Comparison of ENCODE assay signal across 8 cellular contexts in genomic region chr2:6866239-6866745, GRCh38. TPM values are rescaled to one million over a fixed set of nuclear protein-coding genes. Genes with fewer than 3 reads are reported as not detected.
DNase-seq lines count a peak whose midpoint lies in the region; ATAC-seq and TF ChIP-seq lines count a peak whose summit lies in the region.

No MANE protein-coding gene starts in this region.

- no peak overlapping the region for H2BK12ac ChIP-seq in H9 (ENCODE audit: insufficient read length, low read depth, low read length)

- H2AFZ ChIP-seq in H9 (ENCODE audit: low read length): no peak overlapping the region

- H3K4me3 ChIP-seq in MG63: peak overlapping the region; percentile 61
- H3K4me3 ChIP-seq in mononuclear cell (ENCODE audit: low read length): peak overlapping the region; percentile 64
- H3K4me3 ChIP-seq in transverse colon: peak overlapping the region; percentile 65 to 98 (median 71)

- WGBS in H9 (ENCODE audit: extremely low coverage, insufficient read length, low lambda C conversion rate): no CpG with 5 or more reads among the region's 10 CpGs
- 7 to 33% methylated on average over 1 to 10 of the region's 10 CpGs for WGBS in transverse colon (ENCODE audit: low coverage in 1 of 2), 2 donors

- no peak overlapping the region; the same call in 1 of the 2 replicates for H3K14ac ChIP-seq in H9 (ENCODE audit: insufficient read depth, low read length)

- no peak overlapping the region for H2BK20ac ChIP-seq in H9 (ENCODE audit: low read depth, low read length, poor library complexity, severe bottlenecking)

- H3K9ac ChIP-seq in H9 (ENCODE audit: extremely low read depth, insufficient read length, low read length): no peak overlapping the region

- H3K4ac ChIP-seq in H9 (ENCODE audit: low read depth, low read length): no peak overlapping the region

- no peak overlapping the region for H2AK5ac ChIP-seq in H9 (ENCODE audit: insufficient read length, low read length)

- no peaks in the 10 kb centered on the region for H4K20me1 ChIP-seq in H9 (ENCODE audit: control insufficient read depth, insufficient read depth, insufficient read length)

- no peaks in the 10 kb centered on the region for H3K9me3 ChIP-seq in H9 (ENCODE audit: control insufficient read depth, low read depth, low read length)
- H3K9me3 ChIP-seq in MG63: no peaks in the 10 kb centered on the region
- H3K9me3 ChIP-seq in mononuclear cell (ENCODE audit: low read depth, low read length): no peaks in the 10 kb centered on the region
- no peaks in the 10 kb centered on the region for H3K9me3 ChIP-seq in transverse colon

- no peaks in the 10 kb centered on the region for H3K79me2 ChIP-seq in H9 (ENCODE audit: insufficient read depth, low read length)

- H3K23ac ChIP-seq in H9 (ENCODE audit: insufficient read length, low read depth, low read length): no peak overlapping the region

- peak overlapping the region; percentile 95 for H3K4me2 ChIP-seq in H9 (ENCODE audit: insufficient read depth, insufficient read length, low read length)

- H3K23me2 ChIP-seq in H9 (ENCODE audit: insufficient read length, low read depth, low read length, poor library complexity, severe bottlenecking): peaks cover 12% of the 10 kb centered on the region

- H4K8ac ChIP-seq in H9 (replicated peaks; ENCODE audit: insufficient read length, low read depth, low read length): no peak overlapping the region

- H3K27me3 ChIP-seq in H9 (ENCODE audit: insufficient read depth, low read length): peaks cover 9% of the 10 kb centered on the region
- H3K27me3 ChIP-seq in MG63: no peaks in the 10 kb centered on the region
- no peaks in the 10 kb centered on the region for H3K27me3 ChIP-seq in mononuclear cell (ENCODE audit: insufficient read depth, low read length)
- no peaks in the 10 kb centered on the region for H3K27me3 ChIP-seq in transverse colon

- peak; percentile 24 for ATAC-seq in activated CD8-positive, alpha-beta memory T cell treated with anti-CD3 and anti-CD28 coated beads, Interleukin-2, amount 10 ng/mL, durations not matched to agents 7 days and 5 days

- H3K56ac ChIP-seq in H9 (ENCODE audit: insufficient read length, low read depth, low read length): no peak overlapping the region

- H3K4me1 Mint-ChIP-seq in activated CD8-positive, alpha-beta memory T cell treated with anti-CD3 and anti-CD28 coated beads, Interleukin-2, amount 10 ng/mL, durations not matched to agents 7 days and 5 days: peaks cover 56% of the 10 kb centered on the region
- peaks cover 7% of the 10 kb centered on the region in 2 experiments for H3K4me1 Mint-ChIP-seq in H9

- DNase-seq in activated CD8-positive, alpha-beta memory T cell treated with anti-CD3 and anti-CD28 coated beads, Interleukin-2, amount 10 ng/mL, durations not matched to agents 7 days and 5 days: peak; percentile 75
- DNase-seq in activated CD8-positive, alpha-beta memory T cell treated with anti-CD3 and anti-CD28 coated beads, Interleukin-2, amount 50 U/mL, for 48 hours: no peak
- DNase-seq in H9: peak; percentile 48
- peak; percentile 43 for DNase-seq in MG63
- DNase-seq in T-helper 9 cell: peak; percentile 17
- peak; percentile 27 for DNase-seq in effector CD4-positive, alpha-beta T cell
- DNase-seq in transverse colon: peak; percentile 42

- H2BK120ac ChIP-seq in H9 (ENCODE audit: low read depth, low read length, poor library complexity, severe bottlenecking): no peak overlapping the region

- no peak overlapping the region for H3K18ac ChIP-seq in H9 (ENCODE audit: insufficient read length, low read depth, low read length)

- no peak for TF ChIP-seq POLR2A in transverse colon (IDR thresholded peaks at IDR 0.05)

- in situ Hi-C loops in transverse colon (cut with MboI; ENCODE audit: low pct_ligation_motif_present in 1 of 4, low pct_unique_long_range_greater_than_20kb in 1 of 4, low sequenced_read_pairs in 3 of 4): no loop called here

- no peak for TF ChIP-seq EP300 in transverse colon (IDR thresholded peaks at IDR 0.05; ENCODE audit: low read depth)

- no peak overlapping the region for H4K91ac ChIP-seq in H9 (ENCODE audit: insufficient read length, low read depth, low read length)

- intact Hi-C loops in transverse colon (cut with DNase I; ENCODE audit: low total_unique reads): loop anchor here (5.0 kb wide), 1 partner anchor 816 kb away; no protein-coding TSS in a partner anchor

- H3K27ac Mint-ChIP-seq in activated CD8-positive, alpha-beta memory T cell treated with anti-CD3 and anti-CD28 coated beads, Interleukin-2, amount 10 ng/mL, durations not matched to agents 7 days and 5 days: peak overlapping the region; percentile 100
- no peak overlapping the region; a peak in 1 of 7 replicates for H3K27ac Mint-ChIP-seq in H9

- CTCF ChIA-PET in activated CD8-positive, alpha-beta memory T cell treated with anti-CD3 and anti-CD28 coated beads, Interleukin-2, amount 10 ng/mL, durations not matched to agents 7 days and 5 days (lab: Charles Lee): interaction anchor here (0.6 to 6.6 kb wide), 19 partner anchors 9 to 192 kb away, joined by 3 to 118 read pairs (median 3); partner anchors contain the start of gene RSAD2

- peaks cover 72% of the 10 kb centered on the region for H3K36me3 Mint-ChIP-seq in activated CD8-positive, alpha-beta memory T cell treated with anti-CD3 and anti-CD28 coated beads, Interleukin-2, amount 10 ng/mL, durations not matched to agents 7 days and 5 days
- H3K36me3 Mint-ChIP-seq in H9 (ENCODE audit: insufficient read depth in 1 of 3, low read depth in 3 of 3): no peaks in the 10 kb centered on the region; a peak in 1 of 7 replicates

- peak overlapping the region; percentile 31 for H4K5ac ChIP-seq in H9 (ENCODE audit: insufficient read length, low read depth, low read length)

- TF ChIP-seq CTCF in H9 (conservative IDR thresholded peaks at IDR 0.05) (peak; percentile 57), transverse colon (IDR thresholded peaks at IDR 0.05) (peak in 4 of 5 experiments; percentile 13 to 30 (median 27))

- H3K79me1 ChIP-seq in H9 (ENCODE audit: insufficient read depth, low read depth, low read length, poor library complexity, severe bottlenecking): no peaks in the 10 kb centered on the region

- H3K4me3 Mint-ChIP-seq in activated CD8-positive, alpha-beta memory T cell treated with anti-CD3 and anti-CD28 coated beads, Interleukin-2, amount 10 ng/mL, durations not matched to agents 7 days and 5 days: peak overlapping the region; percentile 98
- H3K4me3 Mint-ChIP-seq in H9: peak overlapping the region; percentile 69 to 91

- H3K36me3 ChIP-seq in MG63 (no peaks in the 10 kb centered on the region), transverse colon (no peaks in the 10 kb centered on the region)

- H3K9me3 Mint-ChIP-seq in activated CD8-positive, alpha-beta memory T cell treated with anti-CD3 and anti-CD28 coated beads, Interleukin-2, amount 10 ng/mL, durations not matched to agents 7 days and 5 days (ENCODE audit: low read depth): peaks cover 9% of the 10 kb centered on the region
- no peaks in the 10 kb centered on the region; a peak in 3 of 5 replicates for H3K9me3 Mint-ChIP-seq in H9

- H3K27me3 Mint-ChIP-seq in activated CD8-positive, alpha-beta memory T cell treated with anti-CD3 and anti-CD28 coated beads, Interleukin-2, amount 10 ng/mL, durations not matched to agents 7 days and 5 days: no peaks in the 10 kb centered on the region
- peaks cover 62% of the 10 kb centered on the region for H3K27me3 Mint-ChIP-seq in H9 (ENCODE audit: low read depth)

- H3K27ac ChIP-seq in H9 (ENCODE audit: insufficient read length, low read depth, low read length) (no peak overlapping the region), transverse colon (peak overlapping the region; percentile 86 to 95 (median 91))

- H2BK5ac ChIP-seq in H9 (ENCODE audit: insufficient read length, low read length): no peak overlapping the region

- no peak overlapping the region for H3T11ph ChIP-seq in H9 (ENCODE audit: low read length)

- H3K4me1 ChIP-seq in H9 (ENCODE audit: insufficient read depth, low read length): no peaks in the 10 kb centered on the region
- peaks cover 32% of the 10 kb centered on the region for H3K4me1 ChIP-seq in mononuclear cell (ENCODE audit: insufficient read depth, low read length)
- peaks cover 4 to 19% (median 12%) of the 10 kb centered on the region in 4 donors for H3K4me1 ChIP-seq in transverse colon

- no peak overlapping the region for H2BK15ac ChIP-seq in H9 (ENCODE audit: low read depth, low read length)

RNA-seq across cellular contexts. Expression of gene CMPK2, which starts 0.6 kb away (rescaled TPM):
- total RNA-seq in activated CD8-positive, alpha-beta memory T cell treated with anti-CD3 and anti-CD28 coated beads, Interleukin-2, amount 10 ng/mL, durations not matched to agents 7 days and 5 days: 100 to 1,000 TPM in 1 of 2 experiments, 10 to 100 TPM in 1; 81.3 to 164 TPM
- 0.64 and 0.90 TPM in 2 replicates for total RNA-seq in H9 (2021)
- total RNA-seq in MG63 (2014; rRNA removed; shearing (Covaris generic); ENCODE audit: low replicate concordance): 2.3 and 6.6 TPM in 2 replicates
- total RNA-seq in mononuclear cell: 12.8 TPM
- 10 to 100 TPM in 2 of 4 donors, 1 to 10 TPM in 2; 4.9 to 22.9 (median 11.8) TPM for total RNA-seq in transverse colon

RNA-seq across cellular contexts. Expression of gene RSAD2, which starts 11.3 kb away (rescaled TPM):
- total RNA-seq in activated CD8-positive, alpha-beta memory T cell treated with anti-CD3 and anti-CD28 coated beads, Interleukin-2, amount 10 ng/mL, durations not matched to agents 7 days and 5 days: 100 to 1,000 TPM in 1 of 2 experiments, 10 to 100 TPM in 1; 83.0 to 183 TPM
- total RNA-seq in H9 (2021): not detected in 2 replicates
- total RNA-seq in MG63 (2014; rRNA removed; shearing (Covaris generic); ENCODE audit: low replicate concordance): 1.2 and 6.9 TPM in 2 replicates
- 6.8 TPM for total RNA-seq in mononuclear cell
- 1 to 10 TPM in 3 of 4 donors, not detected in 1; 4.2 to 7.1 (median 5.4) TPM for total RNA-seq in transverse colon

RNA-seq across cellular contexts. Expression of gene RNF144A, which starts 50.9 kb away (rescaled TPM):
- total RNA-seq in activated CD8-positive, alpha-beta memory T cell treated with anti-CD3 and anti-CD28 coated beads, Interleukin-2, amount 10 ng/mL, durations not matched to agents 7 days and 5 days: 10 to 100 TPM; 20.0 to 35.5 TPM
- 9.8 and 10.6 TPM in 2 replicates for total RNA-seq in H9 (2021)
- 1.1 and 4.6 TPM in 2 replicates for total RNA-seq in MG63 (2014; rRNA removed; shearing (Covaris generic); ENCODE audit: low replicate concordance)
- total RNA-seq in mononuclear cell: 22.8 TPM
- 100 to 1,000 TPM in 2 of 4 donors, 10 to 100 TPM in 2; 24.0 to 145 (median 83.0) TPM for total RNA-seq in transverse colon

Comparison
In these comparisons a context has a peak if more than half of its experiments do, and no peak if none do; other contexts are left out.
1. RNA of gene RSAD2, which starts 11.3 kb away (total RNA-seq): 83.0 to 183 TPM in activated CD8-positive, alpha-beta memory T cell treated with anti-CD3 and anti-CD28 coated beads, Interleukin-2, amount 10 ng/mL, durations not matched to agents 7 days and 5 days; 1.2 to 6.9 TPM in MG63, 6.8 TPM in mononuclear cell (single experiment), 4.2 to 7.1 TPM in transverse colon and not detected in H9; every median in the first group is over 10 times any median in the second.
2. Peak in every context shown above with its lines, with median percentiles within 50 percentile points of each other: H3K4me3 ChIP-seq.